27 cellular contexts compared by ENCODE assay signal in the genomic region with DNA sequence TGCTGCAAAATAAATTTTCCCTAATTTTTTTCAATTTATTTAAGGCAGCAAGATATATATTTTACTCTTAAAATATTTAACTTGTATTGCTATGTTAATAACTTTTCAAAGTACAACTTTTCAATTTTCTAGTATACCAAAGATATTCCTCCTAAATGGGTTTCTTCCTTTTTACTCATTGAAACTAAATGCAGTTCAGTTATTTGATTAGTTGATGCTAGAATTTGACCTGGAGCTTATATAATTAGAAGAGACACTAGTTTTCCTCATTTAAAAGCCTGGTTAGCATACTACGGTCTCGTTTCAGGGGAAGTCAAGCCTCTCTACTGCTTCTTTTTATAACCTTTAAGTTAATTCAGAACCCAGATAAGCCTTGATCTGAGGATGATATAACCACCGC. TPM values are rescaled to one million over a fixed set of nuclear protein-coding genes. Genes with fewer than 3 reads are reported as not detected.
"Had no signal": no experiment of that assay in that cellular context is flagged by ENCODE, and none has a peak within 500 bp of the region (broad histone marks: within the 10 kb centered on the region; RNA-seq: fewer than 3 reads in every experiment).

Gene ARHGEF33 (plus strand): TSS at position 301 of the 400 bp plus-strand sequence. CDS start 29,573 bp downstream, outside the sequence.

- H3K36me3 ChIP-seq: left lung, lower lobe of right lung, pancreas, prostate gland, thyroid gland, transverse colon, upper lobe of left lung, vagina had no signal

- H3K4me1 ChIP-seq: left lung, lower lobe of right lung, pancreas, prostate gland, stomach, testis, thyroid gland, transverse colon, upper lobe of left lung, vagina had no signal

- H3K27ac ChIP-seq: left lung, lower lobe of right lung, pancreas, prostate gland, skin epidermis, stomach, testis, thyroid gland, transverse colon, upper lobe of left lung, vagina had no signal

- DNase-seq: kidney; left colon; left lung; lower lobe of right lung; mammary epithelial cell; mesenchymal stem cell; naive thymus-derived CD8-positive, alpha-beta T cell; nucleus accumbens; pancreas; posterior cingulate gyrus; retina; right cardiac atrium; stimulated activated CD4-positive, alpha-beta T cell treated with anti-CD3 and anti-CD28 coated beads, Interleukin-12 subunit alpha, Interleukin-12 subunit beta, amount 100 ng/mL, for 4 hours; stimulated activated CD4-positive, alpha-beta T cell treated with anti-CD3 and anti-CD28 coated beads, Interleukin-15, amount 100 ng/mL, for 24 hours; stimulated activated CD4-positive, alpha-beta T cell treated with anti-CD3 and anti-CD28 coated beads, Interleukin-2, amount 100 ng/mL, for 24 hours; stimulated activated CD4-positive, alpha-beta T cell treated with anti-CD3 and anti-CD28 coated beads, Interleukin-4, amount 100 ng/mL, for 1 hour; stimulated activated naive B cell treated with anti-CD40 and anti-IgM and Interleukin-4, amounts not matched to agents 10 μg/mL and 1 μg/mL and 100 μg/mL, for 72 hours; stimulated activated naive CD8-positive, alpha-beta T cell treated with anti-CD3 and anti-CD28 coated beads, Interleukin-15, Interleukin-2, amounts not matched to agents 100 U/mL and 50 U/mL, for 24 hours; stomach; testis; thyroid gland; transverse colon; upper lobe of left lung had no signal

- H3K9me3 ChIP-seq: left lung, lower lobe of right lung, pancreas, prostate gland, testis, thyroid gland, transverse colon, upper lobe of left lung, vagina had no signal

- H3K27me3 ChIP-seq: left lung, pancreas, stomach, testis, thyroid gland, transverse colon, upper lobe of left lung, vagina had no signal

- H3K4me3 ChIP-seq: left lung, lower lobe of right lung, pancreas, prostate gland, skin epidermis, stomach, testis, thyroid gland, transverse colon, upper lobe of left lung, vagina had no signal

- ATAC-seq: left colon; left lung; lower lobe of right lung; naive thymus-derived CD8-positive, alpha-beta T cell; pancreas; right cardiac atrium; sciatic nerve; stimulated activated naive B cell treated with anti-CD40 and anti-IgM and Interleukin-4, amounts not matched to agents 10 μg/mL and 1 μg/mL and 100 μg/mL, for 72 hours; stimulated activated naive CD8-positive, alpha-beta T cell treated with anti-CD3 and anti-CD28 coated beads, Interleukin-15, Interleukin-2, amounts not matched to agents 100 U/mL and 50 U/mL, for 24 hours had no signal

RNA-seq across cellular contexts. Expression of gene ARHGEF33, which starts in this region (rescaled TPM):
- polyA plus RNA-seq: naive thymus-derived CD8-positive, alpha-beta T cell had no signal
